ENCODE assay signal across 29 cellular contexts in the genomic region with DNA sequence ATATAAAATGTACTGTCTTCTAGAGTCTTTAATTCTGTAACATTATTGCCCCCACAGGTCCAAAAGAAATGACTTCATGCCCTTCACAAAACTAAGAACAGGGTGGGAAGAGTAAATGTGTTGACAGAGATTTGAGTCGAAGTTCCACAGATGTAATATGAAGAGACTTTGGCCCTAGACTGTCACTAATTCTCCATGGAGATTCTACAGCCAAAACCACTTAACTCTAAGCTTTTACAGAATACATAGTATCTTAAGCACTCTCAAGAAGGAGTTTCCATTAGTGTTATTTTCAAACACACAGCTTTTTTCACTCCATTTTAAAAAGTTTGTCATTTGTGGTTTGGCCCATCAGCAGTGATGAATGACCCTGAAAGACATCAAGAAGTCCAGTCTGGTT. TPM values are rescaled to one million over a fixed set of nuclear protein-coding genes. Genes with fewer than 3 reads are reported as not detected.
"Had no signal": no experiment of that assay in that cellular context is flagged by ENCODE, and none has a peak within 500 bp of the region (broad histone marks: within the 10 kb centered on the region; RNA-seq: fewer than 3 reads in every experiment).

No MANE protein-coding gene starts in this region.

- H3K4me1 ChIP-seq: foreskin keratinocyte, neural progenitor cell, parathyroid adenoma, uterus had no signal

- H3K4me3 ChIP-seq: lower lobe of right lung, neural progenitor cell, skin epidermis, uterus had no signal

- H3K27me3 ChIP-seq: foreskin keratinocyte, neural progenitor cell, uterus had no signal

- H3K36me3 ChIP-seq: lower lobe of right lung, neural progenitor cell, uterus had no signal

- ATAC-seq: foreskin keratinocyte; lower lobe of right lung; naive thymus-derived CD8-positive, alpha-beta T cell; stimulated activated effector memory CD8-positive, alpha-beta T cell treated with anti-CD3 and anti-CD28 coated beads, Interleukin-12 subunit alpha, Interleukin-12 subunit beta, amount 100 ng/mL, for 72 hours; stimulated activated naive CD8-positive, alpha-beta T cell treated with anti-CD3 and anti-CD28 coated beads, Interleukin-15, amount 100 ng/mL, for 72 hours had no signal

- H3K27ac ChIP-seq: foreskin keratinocyte, lower lobe of right lung, neural progenitor cell, parathyroid adenoma, skin epidermis had no signal

- H3K9me3 ChIP-seq: lower lobe of right lung, uterus had no signal

- DNase-seq: activated CD4-positive, alpha-beta memory T cell treated with anti-CD3 and anti-CD28 coated beads for 36 hours; activated CD4-positive, alpha-beta T cell treated with anti-CD3 and anti-CD28 coated beads, Interleukin-2, amount 10 ng/mL, durations not matched to agents 24 days and 14 days; activated CD4-positive, CD25-positive, alpha-beta regulatory T cell treated with anti-CD3 and anti-CD28 coated beads, Interleukin-2, amount 50 U/mL, for 72 hours; activated CD8-positive, alpha-beta memory T cell treated with anti-CD3 and anti-CD28 coated beads, Interleukin-2, amount 50 U/mL, for 4 hours; activated gamma-delta T cell; activated naive CD4-positive, alpha-beta T cell treated with anti-CD3 and anti-CD28 coated beads, Interleukin-2, amount 10 ng/mL, durations not matched to agents 7 days and 5 days; activated naive CD8-positive, alpha-beta T cell treated with anti-CD3 and anti-CD28 coated beads, Interleukin-2, amount 10 ng/mL, durations not matched to agents 7 days and 5 days; activated T-cell treated with anti-CD3 and anti-CD28 coated beads, Interleukin-2, amount 50 U/mL, for 1 hour; central memory CD4-positive, alpha-beta T cell; foreskin keratinocyte; lower lobe of right lung; mesenchymal stem cell; naive thymus-derived CD8-positive, alpha-beta T cell; occipital lobe; right cardiac atrium; stimulated activated CD4-positive, alpha-beta T cell treated with anti-CD3 and anti-CD28 coated beads, Interleukin-12 subunit alpha, Interleukin-12 subunit beta, amount 100 ng/mL, for 4 hours; stimulated activated CD4-positive, alpha-beta T cell treated with anti-CD3 and anti-CD28 coated beads, Interleukin-4, amount 100 ng/mL, for 1 hour; stimulated activated naive CD8-positive, alpha-beta T cell treated with anti-CD3 and anti-CD28 coated beads, Interleukin-15, amount 100 ng/mL, for 72 hours; substantia nigra; T-helper 2 cell; uterus had no signal

RNA-seq across cellular contexts. Expression of a gene that starts 56.3 kb away (rescaled TPM):
- total RNA-seq: activated CD4-positive, alpha-beta memory T cell treated with anti-CD3 and anti-CD28 coated beads for 36 hours; activated CD4-positive, alpha-beta T cell treated with anti-CD3 and anti-CD28 coated beads, Interleukin-2, amount 10 ng/mL, durations not matched to agents 24 days and 14 days; activated CD8-positive, alpha-beta memory T cell treated with anti-CD3 and anti-CD28 coated beads for 36 hours; activated naive CD8-positive, alpha-beta T cell treated with anti-CD3 and anti-CD28 coated beads, Interleukin-2, amount 10 ng/mL, durations not matched to agents 7 days and 5 days; activated T-helper 1 cell treated with anti-CD3 and anti-CD28 coated beads, Interleukin-12 subunit alpha, Interleukin-12 subunit beta, Interleukin-2, Interleukin-4 antibody, amounts not matched to agents 30 ng/mL and 10 ng/mL and 1 ng/mL, durations not matched to agents 14 hours and 24 hours and 36 hours; endothelial cell of umbilical vein; naive thymus-derived CD8-positive, alpha-beta T cell; pulmonary artery endothelial cell had no signal
